Comparison of ENCODE assay signal across 9 cellular contexts in genomic region chr12:77995436-77996167, GRCh38.
DNase-seq lines count a peak whose midpoint lies in the region; ATAC-seq and TF ChIP-seq lines count a peak whose summit lies in the region.
"Had no signal": no experiment of that assay in that cellular context is flagged by ENCODE, and none has a peak within 500 bp of the region (broad histone marks: within the 10 kb centered on the region; RNA-seq: fewer than 3 reads in every experiment).

No MANE protein-coding gene starts in this region.

- H3K9me2 ChIP-seq in OCI-LY7 (ENCODE audit: insufficient read depth, low read length), result no peaks in the 10 kb centered on the region

- intact Hi-C loops in OCI-LY7 (cut with micrococcal nuclease; ENCODE audit: unreplicated experiment) (loop anchor here (5.0 kb wide), 2 partner anchors 397 to 1697 kb away; partner anchors contain the start of gene PAWR), vagina (cut with DNase I) (no loop called here)

- H3K9ac ChIP-seq in smooth muscle cell (ENCODE audit: low read depth), result no peak overlapping the region
- H3K9ac ChIP-seq: neural progenitor cell had no signal

- peak overlapping the region; percentile 57 for H2AFZ ChIP-seq in OCI-LY7 (ENCODE audit: low read length)
- H2AFZ ChIP-seq in smooth muscle cell (ENCODE audit: low read depth), result no peak overlapping the region
- H2AFZ ChIP-seq: neural progenitor cell had no signal

- no peak for DNase-seq in OCI-LY7 (ENCODE audit: low spot score)
- DNase-seq in smooth muscle cell (lab: John Stamatoyannopoulos, UW; ENCODE audit: unreplicated experiment), result no peak
- DNase-seq in vagina (ENCODE audit: extremely low spot score in 2 of 2), result no peak
- no peak for DNase-seq in effector memory CD4-positive, alpha-beta T cell
- no peak for DNase-seq in NCI-H1694 (lab: John Stamatoyannopoulos, UW)
- DNase-seq: activated naive CD8-positive, alpha-beta T cell treated with anti-CD3 and anti-CD28 coated beads, Interleukin-2, amount 10 ng/mL, durations not matched to agents 7 days and 5 days had no signal

- ATAC-seq in GM18870 (IDR thresholded peaks at IDR 0.05; ENCODE audit: unreplicated experiment), result peak; percentile 96
- peak; percentile 82 for ATAC-seq in HG02678 (IDR thresholded peaks at IDR 0.05; ENCODE audit: unreplicated experiment)

- TF ChIP-seq CTCF in OCI-LY7 (conservative IDR thresholded peaks at IDR 0.05; ENCODE audit: low read length) (no peak), smooth muscle cell (IDR thresholded peaks at IDR 0.05; ENCODE audit: borderline replicate concordance, insufficient read depth, poor library complexity, severe bottlenecking) (no peak), vagina (IDR thresholded peaks at IDR 0.05) (no peak)

- H3K27ac ChIP-seq in OCI-LY7 (ENCODE audit: low read depth, low read length, poor library complexity, severe bottlenecking), result no peak overlapping the region
- no peak overlapping the region for H3K27ac ChIP-seq in smooth muscle cell (ENCODE audit: low read depth)
- no peak overlapping the region for H3K27ac ChIP-seq in vagina
- H3K27ac ChIP-seq in effector memory CD4-positive, alpha-beta T cell (ENCODE audit: insufficient read depth, low read length, poor library complexity, severe bottlenecking), result no peak overlapping the region
- H3K27ac ChIP-seq: neural progenitor cell had no signal

- TF ChIP-seq POLR2A in vagina (IDR thresholded peaks at IDR 0.05), result no peak

- H3K79me2 ChIP-seq in OCI-LY7 (ENCODE audit: insufficient read depth, low read depth, low read length) (no peaks in the 10 kb centered on the region), smooth muscle cell (ENCODE audit: low read depth) (no peaks in the 10 kb centered on the region)

- peaks cover 45% of the 10 kb centered on the region for H3K4me1 ChIP-seq in OCI-LY7 (ENCODE audit: insufficient read depth, low read length, poor library complexity, severe bottlenecking)
- H3K4me1 ChIP-seq in smooth muscle cell (ENCODE audit: low read depth), result peaks cover 5% of the 10 kb centered on the region
- no peaks in the 10 kb centered on the region for H3K4me1 ChIP-seq in vagina
- no peaks in the 10 kb centered on the region for H3K4me1 ChIP-seq in effector memory CD4-positive, alpha-beta T cell (ENCODE audit: control insufficient read depth, insufficient read depth, low read length, poor library complexity, severe bottlenecking)
- H3K4me1 ChIP-seq: neural progenitor cell had no signal

- POLR2A ChIA-PET in OCI-LY7 (lab: Charles Lee), result no interaction called here

- H3K27me3 ChIP-seq in smooth muscle cell (ENCODE audit: low read depth) (no peaks in the 10 kb centered on the region), vagina (no peaks in the 10 kb centered on the region)
- H3K27me3 ChIP-seq in effector memory CD4-positive, alpha-beta T cell (replicated peaks; ENCODE audit: control insufficient read depth, insufficient read depth, low read length, poor library complexity, severe bottlenecking), result no peaks in the 10 kb centered on the region
- H3K27me3 ChIP-seq: neural progenitor cell had no signal

- BruUV-seq in OCI-LY7 (replicated peaks; lab: Mats Ljungman, UMichigan), result no TSS peak

- H3K36me3 ChIP-seq in OCI-LY7 (ENCODE audit: insufficient read depth, low read length) (no peaks in the 10 kb centered on the region; the same call in 1 of the 2 replicates), smooth muscle cell (ENCODE audit: low read depth) (no peaks in the 10 kb centered on the region), vagina (no peaks in the 10 kb centered on the region)
- no peaks in the 10 kb centered on the region for H3K36me3 ChIP-seq in effector memory CD4-positive, alpha-beta T cell (ENCODE audit: control insufficient read depth, insufficient read depth, low read length)
- H3K36me3 ChIP-seq: neural progenitor cell had no signal

- CTCF ChIA-PET in OCI-LY7 (lab: Charles Lee; ENCODE audit: unreplicated experiment), result no interaction called here

- H3K4me2 ChIP-seq in OCI-LY7 (ENCODE audit: low read length) (no peak overlapping the region), smooth muscle cell (peak overlapping the region; percentile 27)
- H3K4me2 ChIP-seq: neural progenitor cell had no signal

- WGBS in smooth muscle cell (ENCODE audit: low lambda C conversion rate), result 51% methylated on average over 2 of the region's 2 CpGs

- no peaks in the 10 kb centered on the region for H3F3A ChIP-seq in smooth muscle cell (ENCODE audit: low read depth)

- H3K4me3 ChIP-seq in OCI-LY7 (ENCODE audit: low read depth, low read length, poor library complexity, severe bottlenecking) (no peak overlapping the region), smooth muscle cell (no peak overlapping the region), vagina (no peak overlapping the region)
- no peak overlapping the region for H3K4me3 ChIP-seq in effector memory CD4-positive, alpha-beta T cell (ENCODE audit: insufficient read depth, low read depth, low read length, poor library complexity, severe bottlenecking)
- H3K4me3 ChIP-seq: neural progenitor cell had no signal

- H4K20me1 ChIP-seq in OCI-LY7 (ENCODE audit: insufficient read depth, low read length) (no peaks in the 10 kb centered on the region), smooth muscle cell (ENCODE audit: low read depth) (no peaks in the 10 kb centered on the region)

- H3K9me3 ChIP-seq in OCI-LY7 (ENCODE audit: low read length) (peaks cover 1% of the 10 kb centered on the region; the same call in 1 of the 2 replicates), smooth muscle cell (replicated peaks; ENCODE audit: low read depth) (no peaks in the 10 kb centered on the region), vagina (no peaks in the 10 kb centered on the region)
- no peaks in the 10 kb centered on the region for H3K9me3 ChIP-seq in effector memory CD4-positive, alpha-beta T cell (ENCODE audit: control insufficient read depth, low read length)
